In the genomic region with DNA sequence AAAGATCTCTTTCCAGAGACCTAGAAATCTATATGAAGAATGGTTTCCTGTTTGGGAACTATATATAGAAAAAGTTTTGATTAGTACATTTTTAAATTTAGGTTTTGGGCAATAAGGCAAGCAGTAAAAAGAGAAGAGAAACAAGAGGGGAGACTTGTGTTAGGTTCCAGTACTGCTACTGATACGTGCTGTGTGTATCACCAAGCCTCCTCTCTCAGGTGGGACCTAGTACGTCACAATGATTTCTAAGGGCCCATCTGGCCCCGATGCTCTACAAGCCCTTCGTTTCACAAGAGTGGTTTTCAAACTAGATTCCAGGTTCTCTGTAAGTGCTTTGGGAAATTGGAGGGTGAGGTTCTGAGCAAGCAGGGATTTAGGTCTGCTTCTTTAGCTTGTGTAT, we compare ENCODE assay signal across 15 cellular contexts. TPM values are rescaled to one million over a fixed set of nuclear protein-coding genes. Genes with fewer than 3 reads are reported as not detected.
A peak's percentile ranks its signal among the peaks of the same experiment; 100 is the strongest.
DNase-seq lines count a peak whose midpoint lies in the region; ATAC-seq and TF ChIP-seq lines count a peak whose summit lies in the region.
"Had no signal": no experiment of that assay in that cellular context is flagged by ENCODE, and none has a peak within 500 bp of the region (broad histone marks: within the 10 kb centered on the region; RNA-seq: fewer than 3 reads in every experiment).

No MANE protein-coding gene starts in this region.

- H3K4me3 Mint-ChIP-seq in activated CD4-positive, alpha-beta T cell treated with anti-CD3 and anti-CD28 coated beads, Interleukin-2, amount 10 ng/mL, durations not matched to agents 24 days and 14 days = peak overlapping the region; percentile 13
- no peak overlapping the region for H3K4me3 Mint-ChIP-seq in naive thymus-derived CD8-positive, alpha-beta T cell
- no peak overlapping the region for H3K4me3 Mint-ChIP-seq in nephron progenitor cell
- H3K4me3 Mint-ChIP-seq: CD8-positive, alpha-beta memory T cell; stimulated activated naive CD8-positive, alpha-beta T cell treated with anti-CD3 and anti-CD28 coated beads, Interleukin-15, Interleukin-2, amounts not matched to agents 100 ng/mL and 50 ng/mL, for 24 hours had no signal

- intact Hi-C loops in activated CD4-positive, alpha-beta T cell treated with anti-CD3 and anti-CD28 coated beads, Interleukin-2, amount 10 ng/mL, durations not matched to agents 24 days and 14 days (cut with micrococcal nuclease) = loop anchor here (1.0 to 5.0 kb wide), 8 partner anchors 25 to 415 kb away; a partner anchor contains a TSS

- no peak overlapping the region for H3K4me3 ChIP-seq in neutrophil (ENCODE audit: low read depth in 1 of 2, low read length in 1 of 2)
- H3K4me3 ChIP-seq: A549, adrenal gland, K562 had no signal

- peaks cover 3% of the 10 kb centered on the region for H3K9me3 Mint-ChIP-seq in activated CD4-positive, alpha-beta T cell treated with anti-CD3 and anti-CD28 coated beads, Interleukin-2, amount 10 ng/mL, durations not matched to agents 24 days and 14 days
- H3K9me3 Mint-ChIP-seq in naive thymus-derived CD8-positive, alpha-beta T cell = no peaks in the 10 kb centered on the region
- H3K9me3 Mint-ChIP-seq in nephron progenitor cell = no peaks in the 10 kb centered on the region
- H3K9me3 Mint-ChIP-seq: CD8-positive, alpha-beta memory T cell; stimulated activated naive CD8-positive, alpha-beta T cell treated with anti-CD3 and anti-CD28 coated beads, Interleukin-15, Interleukin-2, amounts not matched to agents 100 ng/mL and 50 ng/mL, for 24 hours had no signal

- H3K36me3 ChIP-seq in neutrophil = peaks cover 54% of the 10 kb centered on the region

- peaks cover 61% of the 10 kb centered on the region for H3K4me1 Mint-ChIP-seq in activated CD4-positive, alpha-beta T cell treated with anti-CD3 and anti-CD28 coated beads, Interleukin-2, amount 10 ng/mL, durations not matched to agents 24 days and 14 days
- peaks cover 8 to 47% (median 15%) of the 10 kb centered on the region in 4 donors for H3K4me1 Mint-ChIP-seq in naive thymus-derived CD8-positive, alpha-beta T cell
- H3K4me1 Mint-ChIP-seq in nephron progenitor cell = peaks cover 9% of the 10 kb centered on the region
- H3K4me1 Mint-ChIP-seq: CD8-positive, alpha-beta memory T cell had no signal

- H3K9me3 ChIP-seq in neutrophil = peaks cover 3% of the 10 kb centered on the region
- H3K9me3 ChIP-seq: A549, adrenal gland had no signal

- H3K27ac ChIP-seq in neutrophil = peak overlapping the region; percentile 69
- H3K27ac ChIP-seq: A549 had no signal

- POLR2A ChIA-PET in naive thymus-derived CD8-positive, alpha-beta T cell (lab: Charles Lee) = no interaction called here

- H3K27me3 Mint-ChIP-seq in activated CD4-positive, alpha-beta T cell treated with anti-CD3 and anti-CD28 coated beads, Interleukin-2, amount 10 ng/mL, durations not matched to agents 24 days and 14 days = no peaks in the 10 kb centered on the region
- no peaks in the 10 kb centered on the region for H3K27me3 Mint-ChIP-seq in naive thymus-derived CD8-positive, alpha-beta T cell
- peaks cover 3% of the 10 kb centered on the region for H3K27me3 Mint-ChIP-seq in nephron progenitor cell (ENCODE audit: low read depth, poor library complexity)
- H3K27me3 Mint-ChIP-seq: CD8-positive, alpha-beta memory T cell; stimulated activated naive CD8-positive, alpha-beta T cell treated with anti-CD3 and anti-CD28 coated beads, Interleukin-15, Interleukin-2, amounts not matched to agents 100 ng/mL and 50 ng/mL, for 24 hours had no signal

- DNase-seq in activated CD4-positive, alpha-beta T cell treated with anti-CD3 and anti-CD28 coated beads, Interleukin-2, amount 10 ng/mL, durations not matched to agents 24 days and 14 days = no peak
- DNase-seq in activated CD4-positive, alpha-beta T cell treated with anti-CD3 and anti-CD28 coated beads for 1 hour = no peak
- DNase-seq in NAMALWA (ENCODE audit: low spot score) (peak; percentile 30), foreskin melanocyte (no peak), nephron progenitor cell (no peak)
- DNase-seq in naive thymus-derived CD8-positive, alpha-beta T cell = no peak
- DNase-seq: activated CD4-positive, CD25-positive, alpha-beta regulatory T cell treated with anti-CD3 and anti-CD28 coated beads, Interleukin-2, amount 50 U/mL, for 72 hours; CD8-positive, alpha-beta memory T cell; glutamatergic neuron had no signal

- peak overlapping the region; percentile 91 for H3K27ac Mint-ChIP-seq in activated CD4-positive, alpha-beta T cell treated with anti-CD3 and anti-CD28 coated beads, Interleukin-2, amount 10 ng/mL, durations not matched to agents 24 days and 14 days
- H3K27ac Mint-ChIP-seq in naive thymus-derived CD8-positive, alpha-beta T cell = peak overlapping the region in 1 of 10 donors; percentile 6
- no peak overlapping the region for H3K27ac Mint-ChIP-seq in nephron progenitor cell

- peaks cover 4 to 7% of the 10 kb centered on the region in 2 experiments for H3K4me1 ChIP-seq in neutrophil (ENCODE audit: control insufficient read depth in 1 of 2, insufficient read depth in 1 of 2, low read depth in 1 of 2, low read length in 1 of 2)
- H3K4me1 ChIP-seq: A549 had no signal

- ATAC-seq in GM21526 (IDR thresholded peaks at IDR 0.05; ENCODE audit: low FRiP score, unreplicated experiment) = peak; percentile 54
- ATAC-seq in naive thymus-derived CD8-positive, alpha-beta T cell = no peak

- peaks cover 43% of the 10 kb centered on the region for H3K36me3 Mint-ChIP-seq in activated CD4-positive, alpha-beta T cell treated with anti-CD3 and anti-CD28 coated beads, Interleukin-2, amount 10 ng/mL, durations not matched to agents 24 days and 14 days (ENCODE audit: low read depth)
- H3K36me3 Mint-ChIP-seq in naive thymus-derived CD8-positive, alpha-beta T cell = no peaks in the 10 kb centered on the region
- H3K36me3 Mint-ChIP-seq in nephron progenitor cell (ENCODE audit: low read depth) = peaks cover 15% of the 10 kb centered on the region

- no peaks in the 10 kb centered on the region for H3K27me3 ChIP-seq in neutrophil
- H3K27me3 ChIP-seq: adrenal gland had no signal

- TF ChIP-seq CTCF in neutrophil (IDR thresholded peaks at IDR 0.05) = no peak
- no peak for TF ChIP-seq CTCF in nephron progenitor cell (IDR thresholded peaks at IDR 0.05)

RNA-seq across cellular contexts. Expression of a gene that starts 39.2 kb away (rescaled TPM):
- 10.4 and 13.1 TPM in 2 replicates for total RNA-seq in activated CD4-positive, alpha-beta T cell treated with anti-CD3 and anti-CD28 coated beads, Interleukin-2, amount 10 ng/mL, durations not matched to agents 24 days and 14 days
- 10 to 100 TPM; 11.4 to 12.4 TPM for total RNA-seq in naive thymus-derived CD8-positive, alpha-beta T cell
- 1 to 10 TPM in 2 of 3 donors, under 1 TPM in 1; 0.76 to 1.5 (median 1.5) TPM for polyA plus RNA-seq in naive thymus-derived CD8-positive, alpha-beta T cell

RNA-seq across cellular contexts. Expression of a gene that starts 39.5 kb away (rescaled TPM):
- 11.7 and 12.0 TPM in 2 replicates for total RNA-seq in activated CD4-positive, alpha-beta T cell treated with anti-CD3 and anti-CD28 coated beads, Interleukin-2, amount 10 ng/mL, durations not matched to agents 24 days and 14 days
- 1 to 10 TPM; 5.1 to 6.1 TPM for total RNA-seq in naive thymus-derived CD8-positive, alpha-beta T cell
- polyA plus RNA-seq in naive thymus-derived CD8-positive, alpha-beta T cell = 1 to 10 TPM in 1 of 3 donors, under 1 TPM in 2; 0.08 to 2.5 (median 0.94) TPM
